Comparison of ENCODE assay signal across 7 cellular contexts in the genomic region with DNA sequence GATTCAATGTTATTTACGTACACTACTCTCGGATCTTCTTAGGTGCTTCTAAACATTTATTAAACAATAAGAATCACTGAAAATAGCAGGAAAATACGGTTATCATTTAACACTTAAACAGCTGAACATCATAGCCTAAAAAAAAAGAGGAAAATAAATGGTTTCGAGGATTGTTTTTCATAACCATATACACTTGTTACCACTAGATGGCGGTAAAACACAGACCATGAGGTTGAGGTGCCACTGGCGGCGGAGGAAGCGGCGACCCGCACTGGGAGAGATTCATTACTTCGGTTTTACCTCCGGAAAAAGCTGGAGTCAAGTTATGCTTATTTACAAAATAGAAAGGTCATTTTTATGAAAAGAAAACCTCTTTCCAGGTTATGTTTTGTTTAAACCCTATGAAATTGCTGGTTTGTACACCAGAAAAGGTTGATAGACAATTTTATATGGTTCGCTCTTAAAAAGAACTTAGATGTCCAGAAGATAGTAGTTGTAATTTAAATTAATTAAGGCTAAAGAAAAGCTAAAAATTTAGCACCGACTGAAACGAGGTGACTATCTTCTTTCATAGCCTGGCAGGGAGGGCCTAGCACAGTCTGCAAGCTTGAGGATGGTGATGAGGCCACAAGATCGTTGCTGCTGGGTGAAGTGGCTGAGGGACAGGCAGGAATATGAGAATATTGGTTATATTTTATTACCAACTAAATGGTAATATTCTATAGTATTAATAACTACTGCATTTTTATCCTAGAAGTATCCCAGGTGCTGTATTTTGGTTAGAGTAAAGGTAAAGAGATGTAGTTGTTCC.
A peak's percentile ranks its signal among the peaks of the same experiment; 100 is the strongest.
DNase-seq lines count a peak whose midpoint lies in the region; ATAC-seq and TF ChIP-seq lines count a peak whose summit lies in the region.

No MANE protein-coding gene starts in this region.

- ATAC-seq in GM18511 (IDR thresholded peaks at IDR 0.05; ENCODE audit: unreplicated experiment) (peak; percentile 83), HG03060 (IDR thresholded peaks at IDR 0.05; ENCODE audit: low read depth, unreplicated experiment) (peak; percentile 60), left lung (peak; percentile 96)

- intact Hi-C loops in colonic mucosa (cut with DNase I) (loop anchor here (5.0 to 10.0 kb wide), 4 partner anchors 179 to 606 kb away; no protein-coding TSS in a partner anchor), left lung (cut with DNase I) (loop anchor here in 1 of 2 donors (5.0 kb wide), 1 partner anchor 194 kb away; no protein-coding TSS in a partner anchor)

- no peak overlapping the region for H3K4me3 ChIP-seq in colonic mucosa
- peak overlapping the region in 1 of 2 donors; percentile 5 for H3K4me3 ChIP-seq in left lung

- H3K36me3 ChIP-seq in colonic mucosa (no peaks in the 10 kb centered on the region), left lung (no peaks in the 10 kb centered on the region)

- POLR2A ChIA-PET in activated CD4-positive, alpha-beta T cell treated with anti-CD3 and anti-CD28 coated beads, Interleukin-2, amount 10 ng/mL, durations not matched to agents 7 days and 5 days (lab: Charles Lee): interaction anchor here (1.0 kb wide), 1 partner anchor 192 kb away, joined by 14 read pairs; no protein-coding TSS in a partner anchor

- H3K9ac ChIP-seq in colonic mucosa (ENCODE audit: low read depth in 2 of 2, low read length in 2 of 2): no peak overlapping the region

- H3K36me3 Mint-ChIP-seq in activated CD4-positive, alpha-beta T cell treated with anti-CD3 and anti-CD28 coated beads, Interleukin-2, amount 10 ng/mL, durations not matched to agents 7 days and 5 days (ENCODE audit: low read depth): no peaks in the 10 kb centered on the region

- H3K27ac Mint-ChIP-seq in activated CD4-positive, alpha-beta T cell treated with anti-CD3 and anti-CD28 coated beads, Interleukin-2, amount 10 ng/mL, durations not matched to agents 7 days and 5 days: no peak overlapping the region

- H3K9me3 ChIP-seq in colonic mucosa: no peaks in the 10 kb centered on the region
- no peaks in the 10 kb centered on the region for H3K9me3 ChIP-seq in left lung

- H3K9me3 Mint-ChIP-seq in activated CD4-positive, alpha-beta T cell treated with anti-CD3 and anti-CD28 coated beads, Interleukin-2, amount 10 ng/mL, durations not matched to agents 7 days and 5 days: no peaks in the 10 kb centered on the region

- no peaks in the 10 kb centered on the region for H3K4me1 ChIP-seq in colonic mucosa
- peaks cover 0 to 12% of the 10 kb centered on the region in 2 donors for H3K4me1 ChIP-seq in left lung

- H3K4me1 Mint-ChIP-seq in activated CD4-positive, alpha-beta T cell treated with anti-CD3 and anti-CD28 coated beads, Interleukin-2, amount 10 ng/mL, durations not matched to agents 7 days and 5 days: peaks cover 3% of the 10 kb centered on the region

- H3K4me3 Mint-ChIP-seq in activated CD4-positive, alpha-beta T cell treated with anti-CD3 and anti-CD28 coated beads, Interleukin-2, amount 10 ng/mL, durations not matched to agents 7 days and 5 days: no peak overlapping the region

- DNase-seq in NCI-H446 (lab: John Stamatoyannopoulos, UW) (peak; percentile 22 to 83), colonic mucosa (peak; percentile 72), left lung (peak; percentile 77 to 90)
- peak; percentile 75 for DNase-seq in activated CD4-positive, alpha-beta T cell treated with anti-CD3 and anti-CD28 coated beads, Interleukin-2, amount 10 ng/mL, durations not matched to agents 7 days and 5 days
- DNase-seq in stimulated activated CD4-positive, alpha-beta T cell treated with anti-CD3 and anti-CD28 coated beads, Interleukin-4, amount 100 ng/mL, for 24 hours: peak; percentile 62

- H3K27me3 Mint-ChIP-seq in activated CD4-positive, alpha-beta T cell treated with anti-CD3 and anti-CD28 coated beads, Interleukin-2, amount 10 ng/mL, durations not matched to agents 7 days and 5 days: peaks cover 22% of the 10 kb centered on the region

- no peak overlapping the region for H3K27ac ChIP-seq in colonic mucosa
- no peak overlapping the region for H3K27ac ChIP-seq in left lung

- H3K27me3 ChIP-seq in colonic mucosa: no peaks in the 10 kb centered on the region
- H3K27me3 ChIP-seq in left lung: no peaks in the 10 kb centered on the region

- CTCF ChIA-PET in activated CD4-positive, alpha-beta T cell treated with anti-CD3 and anti-CD28 coated beads, Interleukin-2, amount 10 ng/mL, durations not matched to agents 7 days and 5 days (lab: Charles Lee): interaction anchor here (0.5 to 3.0 kb wide), 19 partner anchors 9 to 458 kb away, joined by 3 to 21 read pairs (median 4); no protein-coding TSS in a partner anchor

- peak; percentile 61 for TF ChIP-seq CTCF in colonic mucosa (IDR thresholded peaks at IDR 0.05)
- TF ChIP-seq CTCF in left lung (IDR thresholded peaks at IDR 0.05): peak; percentile 74 to 77
